In genomic region chr3:35674451-35675109, GRCh38 we compare ENCODE assay signal across 38 cellular contexts. TPM values are rescaled to one million over a fixed set of nuclear protein-coding genes. Genes with fewer than 3 reads are reported as not detected.
"Had no signal": no experiment of that assay in that cellular context is flagged by ENCODE, and none has a peak within 500 bp of the region (broad histone marks: within the 10 kb centered on the region; RNA-seq: fewer than 3 reads in every experiment).

No MANE protein-coding gene starts in this region.

- H3K4me1 Mint-ChIP-seq: activated naive CD4-positive, alpha-beta T cell treated with anti-CD3 and anti-CD28 coated beads, Interleukin-2, amount 50 U/mL, for 24 hours; activated naive CD8-positive, alpha-beta T cell treated with anti-CD3 and anti-CD28 coated beads, Interleukin-2, amount 50 U/mL, for 24 hours; activated T-helper 17 cell treated with anti-CD3 and anti-CD28 coated beads, Interleukin-2, amount 50 U/mL, for 72 hours; central memory CD8-positive, alpha-beta T cell; T-helper 17 cell had no signal

- H3K27me3 Mint-ChIP-seq: activated B cell treated with CpG ODN at 0.5 μM for 24 hours; activated CD8-positive, alpha-beta T cell treated with anti-CD3 and anti-CD28 coated beads for 36 hours; activated naive CD4-positive, alpha-beta T cell treated with anti-CD3 and anti-CD28 coated beads, Interleukin-2, amount 50 U/mL, for 24 hours; activated naive CD8-positive, alpha-beta T cell treated with anti-CD3 and anti-CD28 coated beads for 36 hours; activated naive CD8-positive, alpha-beta T cell treated with anti-CD3 and anti-CD28 coated beads, Interleukin-2, amount 50 U/mL, for 24 hours; activated T-helper 17 cell treated with anti-CD3 and anti-CD28 coated beads, Interleukin-2, amount 50 U/mL, for 72 hours; central memory CD8-positive, alpha-beta T cell; T-helper 17 cell had no signal

- H3K36me3 Mint-ChIP-seq: activated naive CD4-positive, alpha-beta T cell treated with anti-CD3 and anti-CD28 coated beads, Interleukin-2, amount 50 U/mL, for 24 hours; activated naive CD8-positive, alpha-beta T cell treated with anti-CD3 and anti-CD28 coated beads for 36 hours had no signal

- H3K36me3 ChIP-seq: adrenal gland, breast epithelium, cardiac muscle cell, esophagus squamous epithelium, WERI-Rb-1 had no signal

- H3K27ac ChIP-seq: adrenal gland, breast epithelium, cardiac muscle cell, epithelial cell of prostate, esophagus squamous epithelium, WERI-Rb-1 had no signal

- H3K27ac Mint-ChIP-seq: activated B cell treated with CpG ODN at 0.5 μM for 24 hours; activated CD8-positive, alpha-beta T cell treated with anti-CD3 and anti-CD28 coated beads for 36 hours; activated naive CD4-positive, alpha-beta T cell treated with anti-CD3 and anti-CD28 coated beads for 36 hours; activated naive CD4-positive, alpha-beta T cell treated with anti-CD3 and anti-CD28 coated beads, Interleukin-2, amount 50 U/mL, for 24 hours; activated naive CD8-positive, alpha-beta T cell treated with anti-CD3 and anti-CD28 coated beads for 36 hours; activated naive CD8-positive, alpha-beta T cell treated with anti-CD3 and anti-CD28 coated beads, Interleukin-2, amount 50 U/mL, for 24 hours; activated T-helper 17 cell treated with anti-CD3 and anti-CD28 coated beads, Interleukin-2, amount 50 U/mL, for 72 hours; T-helper 17 cell; T-helper 2 cell treated with Interferon-gamma antibody and Interleukin-4, amounts not matched to agents 5 μg/mL and 100 μg/mL, for 36 hours had no signal

- DNase-seq: activated B cell treated with CpG ODN at 0.5 μM for 24 hours; activated CD4-positive, alpha-beta T cell treated with anti-CD3 and anti-CD28 coated beads for 48 hours; activated CD4-positive, alpha-beta T cell treated with anti-CD3 and anti-CD28 coated beads, Interleukin-2, amount 50 U/mL, for 1 hour; activated CD4-positive, alpha-beta T cell treated with anti-CD3 and anti-CD28 coated beads, Interleukin-2, amount 50 U/mL, for 48 hours; activated CD8-positive, alpha-beta memory T cell treated with anti-CD3 and anti-CD28 coated beads for 24 hours; activated CD8-positive, alpha-beta T cell treated with anti-CD3 and anti-CD28 coated beads for 36 hours; activated effector memory CD4-positive, alpha-beta T cell treated with Interleukin-2 at 50 U/mL for 16 hours; activated naive CD4-positive, alpha-beta T cell treated with anti-CD3 and anti-CD28 coated beads for 36 hours; activated naive CD8-positive, alpha-beta T cell treated with anti-CD3 and anti-CD28 coated beads for 36 hours; activated naive CD8-positive, alpha-beta T cell treated with anti-CD3 and anti-CD28 coated beads, Interleukin-2, amount 50 U/mL, for 24 hours; activated T-cell treated with anti-CD3 and anti-CD28 coated beads, Interleukin-2, amount 50 U/mL, for 4 hours; amygdala; aorta; body of pancreas; cortex of kidney; dermis blood vessel endothelial cell; effector CD8-positive, alpha-beta T cell; esophagus squamous epithelium; foreskin melanocyte; head of caudate nucleus; hippocampal formation; T-helper 17 cell; T1000; WERI-Rb-1 had no signal

- H3K9me3 Mint-ChIP-seq: activated B cell treated with CpG ODN at 0.5 μM for 24 hours; activated CD8-positive, alpha-beta T cell treated with anti-CD3 and anti-CD28 coated beads for 36 hours; activated naive CD4-positive, alpha-beta T cell treated with anti-CD3 and anti-CD28 coated beads, Interleukin-2, amount 50 U/mL, for 24 hours; activated naive CD8-positive, alpha-beta T cell treated with anti-CD3 and anti-CD28 coated beads for 36 hours; activated naive CD8-positive, alpha-beta T cell treated with anti-CD3 and anti-CD28 coated beads, Interleukin-2, amount 50 U/mL, for 24 hours; activated T-cell treated with anti-CD3 and anti-CD28 coated beads, Interleukin-2, amount 50 U/mL, for 4 hours; activated T-helper 17 cell treated with anti-CD3 and anti-CD28 coated beads, Interleukin-2, amount 50 U/mL, for 72 hours; T-helper 2 cell treated with Interferon-gamma antibody and Interleukin-4, amounts not matched to agents 5 μg/mL and 100 μg/mL, for 36 hours had no signal

- FAIRE-seq: colon, endometrium, endothelial cell of umbilical vein had no signal

- ATAC-seq: activated CD4-positive, CD25-positive, alpha-beta regulatory T cell treated with anti-CD3 and anti-CD28 coated beads, Interleukin-2, amount 50 U/mL, for 24 hours; activated CD8-positive, alpha-beta T cell treated with anti-CD3 and anti-CD28 coated beads for 36 hours; activated naive CD8-positive, alpha-beta T cell treated with anti-CD3 and anti-CD28 coated beads, Interleukin-2, amount 50 U/mL, for 24 hours; activated T-cell treated with anti-CD3 and anti-CD28 coated beads, Interleukin-2, amount 50 U/mL, for 4 hours; activated T-helper 17 cell treated with anti-CD3 and anti-CD28 coated beads, Interleukin-2, amount 50 U/mL, for 72 hours; T-helper 17 cell had no signal

- H3K4me1 ChIP-seq: adrenal gland, body of pancreas, breast epithelium, esophagus squamous epithelium had no signal

- H3K4me3 Mint-ChIP-seq: activated B cell treated with CpG ODN at 0.5 μM for 24 hours; activated CD8-positive, alpha-beta T cell treated with anti-CD3 and anti-CD28 coated beads for 36 hours; activated naive CD4-positive, alpha-beta T cell treated with anti-CD3 and anti-CD28 coated beads for 36 hours; activated naive CD4-positive, alpha-beta T cell treated with anti-CD3 and anti-CD28 coated beads, Interleukin-2, amount 50 U/mL, for 24 hours; activated naive CD8-positive, alpha-beta T cell treated with anti-CD3 and anti-CD28 coated beads for 36 hours; activated naive CD8-positive, alpha-beta T cell treated with anti-CD3 and anti-CD28 coated beads, Interleukin-2, amount 50 U/mL, for 24 hours; activated T-cell treated with anti-CD3 and anti-CD28 coated beads, Interleukin-2, amount 50 U/mL, for 4 hours; activated T-helper 17 cell treated with anti-CD3 and anti-CD28 coated beads, Interleukin-2, amount 50 U/mL, for 72 hours; central memory CD8-positive, alpha-beta T cell; T-helper 17 cell; T-helper 2 cell treated with Interferon-gamma antibody and Interleukin-4, amounts not matched to agents 5 μg/mL and 100 μg/mL, for 36 hours had no signal

- H3K27me3 ChIP-seq: adrenal gland, body of pancreas, breast epithelium, esophagus squamous epithelium had no signal

- H3K4me3 ChIP-seq: adrenal gland, body of pancreas, breast epithelium, cardiac muscle cell, esophagus squamous epithelium had no signal

- H3K9me3 ChIP-seq: adrenal gland, body of pancreas, breast epithelium, esophagus squamous epithelium had no signal

RNA-seq across cellular contexts. Expression of gene ARPP21, which starts 35.3 kb away (rescaled TPM):
- total RNA-seq: activated B cell treated with CpG ODN at 0.5 μM for 24 hours; activated CD8-positive, alpha-beta T cell treated with anti-CD3 and anti-CD28 coated beads for 36 hours; activated naive CD4-positive, alpha-beta T cell treated with anti-CD3 and anti-CD28 coated beads for 36 hours; activated naive CD8-positive, alpha-beta T cell treated with anti-CD3 and anti-CD28 coated beads for 36 hours; activated T-cell treated with anti-CD3 and anti-CD28 coated beads, Interleukin-2, amount 50 U/mL, for 4 hours; activated T-helper 17 cell treated with anti-CD3 and anti-CD28 coated beads, Interleukin-2, amount 50 U/mL, for 72 hours; adrenal gland; body of pancreas; cardiac muscle cell; dermis blood vessel endothelial cell; endothelial cell of umbilical vein; esophagus squamous epithelium; fibroblast of lung; fibroblast of villous mesenchyme; T-helper 17 cell had no signal
- polyA plus RNA-seq: endothelial cell of umbilical vein, fibroblast of lung had no signal
